In genomic region chr11:54927704-54928103, GRCh38 we compare ENCODE assay signal across 26 cellular contexts.
DNase-seq lines count a peak whose midpoint lies in the region; ATAC-seq, FAIRE-seq and TF ChIP-seq lines count a peak whose summit lies in the region.
"Had no signal": no experiment of that assay in that cellular context is flagged by ENCODE, and none has a peak within 500 bp of the region (broad histone marks: within the 10 kb centered on the region; RNA-seq: fewer than 3 reads in every experiment).

No MANE protein-coding gene starts in this region.

- H3K4me1 Mint-ChIP-seq in natural killer cell = no peaks in the 10 kb centered on the region
- H3K4me1 Mint-ChIP-seq: CD14-positive monocyte; CD4-positive, alpha-beta memory T cell; CD4-positive, CD25-positive, alpha-beta regulatory T cell; CD8-positive, alpha-beta memory T cell had no signal

- no peaks in the 10 kb centered on the region for H3K9me1 ChIP-seq in K562 (ENCODE audit: control insufficient read depth, insufficient read depth, low read length)

- H3K9me3 Mint-ChIP-seq in natural killer cell = peaks cover 9 to 17% of the 10 kb centered on the region in 2 donors

- TF ChIP-seq RAD21 in A549 (conservative IDR thresholded peaks at IDR 0.05 in 1 of 2, IDR thresholded peaks at IDR 0.05 in 1 of 2) = no peak
- TF ChIP-seq RAD21 in K562 (CRISPR knock-in tag; conservative IDR thresholded peaks at IDR 0.05 in 1 of 2, IDR thresholded peaks at IDR 0.05 in 1 of 2) = no peak
- no peak for TF ChIP-seq RAD21 in liver (IDR thresholded peaks at IDR 0.05)

- intact Hi-C loops in K562 (cut with micrococcal nuclease) = no loop called here
- intact Hi-C loops in natural killer cell (cut with micrococcal nuclease) = no loop called here
- intact Hi-C loops in stomach (cut with DNase I; ENCODE audit: low total_unique reads) = no loop called here

- H3K27me3 ChIP-seq in K562 (ENCODE audit: control insufficient read depth in 2 of 2, insufficient read depth in 2 of 2, low read length in 2 of 2) (no peaks in the 10 kb centered on the region), liver (ENCODE audit: control insufficient read depth in 4 of 4, insufficient read depth in 4 of 4, low read length in 3 of 4) (no peaks in the 10 kb centered on the region), stomach (no peaks in the 10 kb centered on the region)
- H3K27me3 ChIP-seq: BE2C, BLaER1 had no signal

- H3K27ac ChIP-seq in A549 (no peak overlapping the region), K562 (ENCODE audit: extremely low read depth, low read depth, low read length) (no peak overlapping the region), liver (ENCODE audit: low read depth in 1 of 2, low read length in 2 of 2) (no peak overlapping the region), stomach (no peak overlapping the region)
- H3K27ac ChIP-seq: BLaER1 had no signal

- H3K36me3 ChIP-seq in K562 (ENCODE audit: control insufficient read depth, insufficient read depth, low read length) = no peaks in the 10 kb centered on the region
- no peaks in the 10 kb centered on the region for H3K36me3 ChIP-seq in liver (ENCODE audit: control insufficient read depth in 4 of 4, insufficient read depth in 3 of 4, low read depth in 1 of 4, low read length in 3 of 4)
- H3K36me3 ChIP-seq in stomach = no peaks in the 10 kb centered on the region
- H3K36me3 ChIP-seq: BE2C, BLaER1 had no signal

- H3K4me1 ChIP-seq in A549 (no peaks in the 10 kb centered on the region), K562 (replicated peaks in 1 of 2; ENCODE audit: control insufficient read depth in 2 of 2, insufficient read depth in 2 of 2, low read length in 2 of 2) (no peaks in the 10 kb centered on the region), liver (ENCODE audit: control insufficient read depth in 4 of 4, insufficient read depth in 4 of 4, low read length in 3 of 4) (no peaks in the 10 kb centered on the region), stomach (no peaks in the 10 kb centered on the region)
- H3K4me1 ChIP-seq: BE2C, BLaER1 had no signal

- H3K4me2 ChIP-seq in A549 (no peak overlapping the region), K562 (ENCODE audit: insufficient read depth, low read length) (no peak overlapping the region)
- H3K4me2 ChIP-seq: BLaER1 had no signal

- H3K4me3 ChIP-seq in A549 (no peak overlapping the region), K562 (no peak overlapping the region), liver (ENCODE audit: low read depth in 1 of 3, low read length in 3 of 3) (peak overlapping the region in 2 of 3 donors; percentile 6 to 53), stomach (no peak overlapping the region)
- H3K4me3 ChIP-seq: BLaER1 had no signal

- in situ Hi-C loops in K562 (cut with MboI) = no loop called here

- TF ChIP-seq CTCF in A549 (IDR thresholded peaks at IDR 0.05) (no peak), K562 (IDR thresholded peaks at IDR 0.05 in 2 of 3, conservative IDR thresholded peaks at IDR 0.05 in 1 of 3; ENCODE audit: insufficient read depth in 2 of 3, low read depth in 1 of 3, low read length in 3 of 3) (no peak), liver (IDR thresholded peaks at IDR 0.05; ENCODE audit: low read depth, low read length, missing input control) (no peak), natural killer cell (IDR thresholded peaks at IDR 0.05) (no peak), stomach (IDR thresholded peaks at IDR 0.05) (no peak)

- ATAC-seq in A549 (no peak), K562 (no peak), natural killer cell (no peak)

- POLR2A ChIA-PET in A549 (lab: Yijun Ruan, JAX) (no interaction called here), K562 (lab: Yijun Ruan, JAX) (no interaction called here)

- no peak overlapping the region for H2AFZ ChIP-seq in K562 (ENCODE audit: low read depth, low read length)

- 15% methylated on average over 2 of the region's 2 CpGs for WGBS in A549 (ENCODE audit: missing lambda C conversion rate)
- 15% methylated on average over 2 of the region's 2 CpGs for whole genome bisulfite sequencing in K562 (ENCODE audit: insufficient coverage, low coverage, missing lambda C conversion rate)
- WGBS in liver = 50% methylated on average over 2 of the region's 2 CpGs
- WGBS in stomach, 5 donors = 54 to 62% (median 62%) methylated on average over 2 of the region's 2 CpGs

- H3K4me3 Mint-ChIP-seq in natural killer cell = no peak overlapping the region
- H3K4me3 Mint-ChIP-seq: CD14-positive monocyte; CD4-positive, alpha-beta memory T cell; CD4-positive, CD25-positive, alpha-beta regulatory T cell; CD8-positive, alpha-beta memory T cell had no signal

- H3K9ac ChIP-seq in K562 (ENCODE audit: insufficient read depth in 1 of 2, low read depth in 2 of 2, low read length in 2 of 2) = no peak overlapping the region
- no peak overlapping the region for H3K9ac ChIP-seq in liver (ENCODE audit: low read depth in 1 of 2, low read length in 2 of 2)
- H3K9ac ChIP-seq: BLaER1 had no signal

- FAIRE-seq in A549 (lab: Jason Lieb, UNC) (no peak), K562 (lab: Jason Lieb, UNC) (no peak)
- FAIRE-seq: A204.1, GM12891, GM19239 had no signal

- no peaks in the 10 kb centered on the region for H4K20me1 ChIP-seq in K562 (replicated peaks; ENCODE audit: control insufficient read depth, insufficient read depth, low read length)
- H4K20me1 ChIP-seq: BLaER1 had no signal

- CTCF ChIA-PET in A549 (lab: Yijun Ruan, JAX) (no interaction called here), K562 (lab: Yijun Ruan, JAX; ENCODE audit: low intra/inter-chr PET ratio) (no interaction called here)

- no peak for TF ChIP-seq EP300 in A549 (IDR thresholded peaks at IDR 0.05)
- TF ChIP-seq EP300 in K562 (IDR thresholded peaks at IDR 0.05; ENCODE audit: low read length) = no peak
- TF ChIP-seq EP300 in stomach (IDR thresholded peaks at IDR 0.05) = no peak

- H3K79me2 ChIP-seq in K562 (ENCODE audit: control insufficient read depth, insufficient read depth, low read length) = no peaks in the 10 kb centered on the region

- H3K27ac Mint-ChIP-seq in natural killer cell = no peak overlapping the region
- H3K27ac Mint-ChIP-seq: CD14-positive monocyte; CD4-positive, alpha-beta memory T cell; CD4-positive, CD25-positive, alpha-beta regulatory T cell; CD8-positive, alpha-beta memory T cell had no signal

- H3K9me3 ChIP-seq in A549 (peaks cover 17% of the 10 kb centered on the region; the same call in 2 of the 3 replicates), K562 (replicated peaks; ENCODE audit: control insufficient read depth, insufficient read depth, low read depth, low read length) (no peaks in the 10 kb centered on the region), liver (ENCODE audit: control insufficient read depth in 4 of 4, low read length in 3 of 4) (peaks cover 16 to 71% (median 38%) of the 10 kb centered on the region in 4 donors), stomach (peaks cover 33 to 100% (median 100%) of the 10 kb centered on the region in 4 donors)
- H3K9me3 ChIP-seq: BE2C had no signal

- TF ChIP-seq POLR2A in A549 (IDR thresholded peaks at IDR 0.05; ENCODE audit: low read length) (no peak), K562 (conservative IDR thresholded peaks at IDR 0.05) (no peak), stomach (IDR thresholded peaks at IDR 0.05) (no peak)

- peaks cover 68% of the 10 kb centered on the region for H3K36me3 Mint-ChIP-seq in natural killer cell
- H3K36me3 Mint-ChIP-seq: CD14-positive monocyte; CD4-positive, CD25-positive, alpha-beta regulatory T cell had no signal

- no TSS peak for BruUV-seq in K562 (replicated peaks; lab: Mats Ljungman, UMichigan)

- DNase-seq in A549 (ENCODE audit: low read depth in 1 of 2, low spot score in 1 of 2) (no peak), AG08395 (ENCODE audit: low spot score) (peak; percentile 0), K562 (ENCODE audit: extremely low read depth in 1 of 4, low spot score in 3 of 4) (no peak), mesenteric fat pad (ENCODE audit: low spot score) (no peak), natural killer cell (no peak), stomach (no peak)
- DNase-seq: 8988T; BE2C; C1 segment of cervical spinal cord; CD4-positive, alpha-beta memory T cell; CD4-positive, CD25-positive, alpha-beta regulatory T cell; CD8-positive, alpha-beta memory T cell; COR-L47; DMS 273 treated with DMSO at 0.1 percent for 48 hours; DMS153; DMS53; DMS79; DND-41; EL; GDM1 had no signal

- H3K27me3 Mint-ChIP-seq in natural killer cell (ENCODE audit: low read depth in 2 of 2) = no peaks in the 10 kb centered on the region
- H3K27me3 Mint-ChIP-seq: CD4-positive, alpha-beta memory T cell; CD4-positive, CD25-positive, alpha-beta regulatory T cell; CD8-positive, alpha-beta memory T cell had no signal

TF ChIP-seq in A549, 52 proteins besides CTCF, POLR2A, EP300 and RAD21:
- no peak for TF ChIP-seq NPAS2 (CRISPR knock-in tag; IDR thresholded peaks at IDR 0.05; ENCODE audit: borderline replicate concordance)
- TF ChIP-seq MAFK (IDR thresholded peaks at IDR 0.05; ENCODE audit: partially characterized antibody) = peak; percentile 54

TF ChIP-seq in K562, 482 proteins besides CTCF, POLR2A, EP300 and RAD21 (continues in another document):
- TF ChIP-seq ZNF445 (CRISPR knock-in tag; IDR thresholded peaks at IDR 0.05; ENCODE audit: low read depth) = no peak
- no peak for TF ChIP-seq RBM15 (IDR thresholded peaks at IDR 0.05; ENCODE audit: insufficient read depth, low read length)
- no peak for TF ChIP-seq ATF7 (IDR thresholded peaks at IDR 0.05)
- no peak for TF ChIP-seq CHCHD3 (CRISPR knock-in tag; IDR thresholded peaks at IDR 0.05)
- TF ChIP-seq MAFF (IDR thresholded peaks at IDR 0.05; ENCODE audit: low read length) = peak; percentile 15; the same call in 1 of the 2 replicates

TF ChIP-seq in liver, 16 proteins besides CTCF, POLR2A, EP300 and RAD21:
- no peak for TF ChIP-seq RXRA (IDR thresholded peaks at IDR 0.05)

Comparison
In these comparisons a context has a peak if more than half of its experiments do, and no peak if none do; other contexts are left out.
1. H3K4me3 ChIP-seq: peak in liver (2 of 3); none in A549 (single experiment), K562 (single experiment) and stomach (0 of 4).
2. Of the 35 proteins assayed by ChIP-seq in both K562 and A549: peak only in K562: none; only in A549: MAFK; in both: none; in neither: 34.